ENCODE assay signal across 1 cellular context in the genomic region with DNA sequence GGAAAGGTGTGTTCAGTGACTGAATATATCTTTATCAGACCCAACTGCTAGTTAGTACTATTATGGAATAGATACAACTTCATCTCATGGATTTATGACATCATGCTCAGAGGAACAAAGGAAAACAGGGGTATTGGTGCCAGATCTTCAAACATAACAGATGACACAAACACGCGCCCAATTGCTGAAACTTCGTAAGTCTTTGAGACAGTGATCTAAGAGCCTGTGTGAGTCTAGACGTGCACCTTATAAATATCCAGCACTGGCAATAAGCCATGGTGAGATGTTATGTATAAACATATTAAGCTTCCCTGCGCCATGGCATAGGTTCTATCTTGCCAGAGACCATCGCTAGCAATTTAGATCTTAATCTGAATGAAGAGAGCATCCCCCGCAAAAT.
TF ChIP-seq lines count a peak whose summit lies in the region.

No MANE protein-coding gene starts in this region.

TF ChIP-seq in GM23338, 12 proteins besides CTCF, POLR2A, EP300 and RAD21 (continued from another document):
- TF ChIP-seq, protein P1, sequence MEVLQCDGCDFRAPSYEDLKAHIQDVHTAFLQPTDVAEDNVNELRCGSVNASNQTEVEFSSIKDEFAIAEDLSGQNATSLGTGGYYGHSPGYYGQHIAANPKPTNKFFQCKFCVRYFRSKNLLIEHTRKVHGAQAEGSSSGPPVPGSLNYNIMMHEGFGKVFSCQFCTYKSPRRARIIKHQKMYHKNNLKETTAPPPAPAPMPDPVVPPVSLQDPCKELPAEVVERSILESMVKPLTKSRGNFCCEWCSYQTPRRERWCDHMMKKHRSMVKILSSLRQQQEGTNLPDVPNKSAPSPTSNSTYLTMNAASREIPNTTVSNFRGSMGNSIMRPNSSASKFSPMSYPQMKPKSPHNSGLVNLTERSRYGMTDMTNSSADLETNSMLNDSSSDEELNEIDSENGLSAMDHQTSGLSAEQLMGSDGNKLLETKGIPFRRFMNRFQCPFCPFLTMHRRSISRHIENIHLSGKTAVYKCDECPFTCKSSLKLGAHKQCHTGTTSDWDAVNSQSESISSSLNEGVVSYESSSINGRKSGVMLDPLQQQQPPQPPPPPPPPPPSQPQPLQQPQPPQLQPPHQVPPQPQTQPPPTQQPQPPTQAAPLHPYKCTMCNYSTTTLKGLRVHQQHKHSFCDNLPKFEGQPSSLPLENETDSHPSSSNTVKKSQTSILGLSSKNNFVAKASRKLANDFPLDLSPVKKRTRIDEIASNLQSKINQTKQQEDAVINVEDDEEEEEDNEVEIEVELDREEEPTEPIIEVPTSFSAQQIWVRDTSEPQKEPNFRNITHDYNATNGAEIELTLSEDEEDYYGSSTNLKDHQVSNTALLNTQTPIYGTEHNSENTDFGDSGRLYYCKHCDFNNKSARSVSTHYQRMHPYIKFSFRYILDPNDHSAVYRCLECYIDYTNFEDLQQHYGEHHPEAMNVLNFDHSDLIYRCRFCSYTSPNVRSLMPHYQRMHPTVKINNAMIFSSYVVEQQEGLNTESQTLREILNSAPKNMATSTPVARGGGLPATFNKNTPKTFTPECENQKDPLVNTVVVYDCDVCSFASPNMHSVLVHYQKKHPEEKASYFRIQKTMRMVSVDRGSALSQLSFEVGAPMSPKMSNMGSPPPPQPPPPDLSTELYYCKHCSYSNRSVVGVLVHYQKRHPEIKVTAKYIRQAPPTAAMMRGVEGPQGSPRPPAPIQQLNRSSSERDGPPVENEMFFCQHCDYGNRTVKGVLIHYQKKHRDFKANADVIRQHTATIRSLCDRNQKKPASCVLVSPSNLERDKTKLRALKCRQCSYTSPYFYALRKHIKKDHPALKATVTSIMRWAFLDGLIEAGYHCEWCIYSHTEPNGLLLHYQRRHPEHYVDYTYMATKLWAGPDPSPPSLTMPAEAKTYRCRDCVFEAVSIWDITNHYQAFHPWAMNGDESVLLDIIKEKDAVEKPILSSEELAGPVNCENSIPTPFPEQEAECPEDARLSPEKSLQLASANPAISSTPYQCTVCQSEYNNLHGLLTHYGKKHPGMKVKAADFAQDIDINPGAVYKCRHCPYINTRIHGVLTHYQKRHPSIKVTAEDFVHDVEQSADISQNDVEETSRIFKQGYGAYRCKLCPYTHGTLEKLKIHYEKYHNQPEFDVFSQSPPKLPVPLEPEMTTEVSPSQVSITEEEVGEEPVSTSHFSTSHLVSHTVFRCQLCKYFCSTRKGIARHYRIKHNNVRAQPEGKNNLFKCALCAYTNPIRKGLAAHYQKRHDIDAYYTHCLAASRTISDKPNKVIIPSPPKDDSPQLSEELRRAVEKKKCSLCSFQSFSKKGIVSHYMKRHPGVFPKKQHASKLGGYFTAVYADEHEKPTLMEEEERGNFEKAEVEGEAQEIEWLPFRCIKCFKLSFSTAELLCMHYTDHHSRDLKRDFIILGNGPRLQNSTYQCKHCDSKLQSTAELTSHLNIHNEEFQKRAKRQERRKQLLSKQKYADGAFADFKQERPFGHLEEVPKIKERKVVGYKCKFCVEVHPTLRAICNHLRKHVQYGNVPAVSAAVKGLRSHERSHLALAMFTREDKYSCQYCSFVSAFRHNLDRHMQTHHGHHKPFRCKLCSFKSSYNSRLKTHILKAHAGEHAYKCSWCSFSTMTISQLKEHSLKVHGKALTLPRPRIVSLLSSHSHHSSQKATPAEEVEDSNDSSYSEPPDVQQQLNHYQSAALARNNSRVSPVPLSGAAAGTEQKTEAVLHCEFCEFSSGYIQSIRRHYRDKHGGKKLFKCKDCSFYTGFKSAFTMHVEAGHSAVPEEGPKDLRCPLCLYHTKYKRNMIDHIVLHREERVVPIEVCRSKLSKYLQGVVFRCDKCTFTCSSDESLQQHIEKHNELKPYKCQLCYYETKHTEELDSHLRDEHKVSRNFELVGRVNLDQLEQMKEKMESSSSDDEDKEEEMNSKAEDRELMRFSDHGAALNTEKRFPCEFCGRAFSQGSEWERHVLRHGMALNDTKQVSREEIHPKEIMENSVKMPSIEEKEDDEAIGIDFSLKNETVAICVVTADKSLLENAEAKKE (CRISPR knock-in tag; IDR thresholded peaks at IDR 0.05), result no peak
- TF ChIP-seq, protein P2, sequence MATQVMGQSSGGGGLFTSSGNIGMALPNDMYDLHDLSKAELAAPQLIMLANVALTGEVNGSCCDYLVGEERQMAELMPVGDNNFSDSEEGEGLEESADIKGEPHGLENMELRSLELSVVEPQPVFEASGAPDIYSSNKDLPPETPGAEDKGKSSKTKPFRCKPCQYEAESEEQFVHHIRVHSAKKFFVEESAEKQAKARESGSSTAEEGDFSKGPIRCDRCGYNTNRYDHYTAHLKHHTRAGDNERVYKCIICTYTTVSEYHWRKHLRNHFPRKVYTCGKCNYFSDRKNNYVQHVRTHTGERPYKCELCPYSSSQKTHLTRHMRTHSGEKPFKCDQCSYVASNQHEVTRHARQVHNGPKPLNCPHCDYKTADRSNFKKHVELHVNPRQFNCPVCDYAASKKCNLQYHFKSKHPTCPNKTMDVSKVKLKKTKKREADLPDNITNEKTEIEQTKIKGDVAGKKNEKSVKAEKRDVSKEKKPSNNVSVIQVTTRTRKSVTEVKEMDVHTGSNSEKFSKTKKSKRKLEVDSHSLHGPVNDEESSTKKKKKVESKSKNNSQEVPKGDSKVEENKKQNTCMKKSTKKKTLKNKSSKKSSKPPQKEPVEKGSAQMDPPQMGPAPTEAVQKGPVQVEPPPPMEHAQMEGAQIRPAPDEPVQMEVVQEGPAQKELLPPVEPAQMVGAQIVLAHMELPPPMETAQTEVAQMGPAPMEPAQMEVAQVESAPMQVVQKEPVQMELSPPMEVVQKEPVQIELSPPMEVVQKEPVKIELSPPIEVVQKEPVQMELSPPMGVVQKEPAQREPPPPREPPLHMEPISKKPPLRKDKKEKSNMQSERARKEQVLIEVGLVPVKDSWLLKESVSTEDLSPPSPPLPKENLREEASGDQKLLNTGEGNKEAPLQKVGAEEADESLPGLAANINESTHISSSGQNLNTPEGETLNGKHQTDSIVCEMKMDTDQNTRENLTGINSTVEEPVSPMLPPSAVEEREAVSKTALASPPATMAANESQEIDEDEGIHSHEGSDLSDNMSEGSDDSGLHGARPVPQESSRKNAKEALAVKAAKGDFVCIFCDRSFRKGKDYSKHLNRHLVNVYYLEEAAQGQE (IDR thresholded peaks at IDR 0.05; ENCODE audit: unreplicated experiment), result no peak
- TF ChIP-seq EZH2 (IDR thresholded peaks at IDR 0.05; ENCODE audit: low read depth, unreplicated experiment) (no peak), JUNB (IDR thresholded peaks at IDR 0.05; ENCODE audit: unreplicated experiment) (no peak), CREB1 (CRISPR knock-in tag; IDR thresholded peaks at IDR 0.05; ENCODE audit: low read depth) (no peak), NANOG (IDR thresholded peaks at IDR 0.05; ENCODE audit: borderline replicate concordance) (no peak), POLR2AphosphoS5 (IDR thresholded peaks at IDR 0.05; ENCODE audit: low read depth) (no peak), ZNF331 (CRISPR knock-in tag; IDR thresholded peaks at IDR 0.05; ENCODE audit: low read depth) (no peak)
